1 cellular context compared by ENCODE assay signal in genomic region chr11:117228091-117228490, GRCh38.
TF ChIP-seq lines count a peak whose summit lies in the region.

No MANE protein-coding gene starts in this region.

TF ChIP-seq in WTC11, 78 proteins besides CTCF, POLR2A, EP300 and RAD21 (continued from another document):
- TF ChIP-seq TEAD1 (CRISPR knock-in tag; IDR thresholded peaks at IDR 0.05) (no peak), STAT6 (CRISPR knock-in tag; conservative IDR thresholded peaks at IDR 0.05; ENCODE audit: low read depth) (no peak), PREB (CRISPR knock-in tag; IDR thresholded peaks at IDR 0.05; ENCODE audit: borderline replicate concordance) (no peak)
